8 cellular contexts compared by ENCODE assay signal in genomic region chr6:32685603-32686002, GRCh38. TPM values are rescaled to one million over a fixed set of nuclear protein-coding genes. Genes with fewer than 3 reads are reported as not detected.
DNase-seq lines count a peak whose midpoint lies in the region; ATAC-seq and TF ChIP-seq lines count a peak whose summit lies in the region.

No MANE protein-coding gene starts in this region.

- intact Hi-C loops in activated B cell treated with CpG ODN at 0.5 μM for 24 hours (cut with micrococcal nuclease) (loop anchor here (1.0 kb wide), 2 partner anchors 17 to 62 kb away; no protein-coding TSS in a partner anchor), psoas muscle (cut with DNase I) (no loop called here)

- H3K4me3 Mint-ChIP-seq in activated T-cell treated with anti-CD3 and anti-CD28 coated beads, Interleukin-2, amount 50 U/mL, for 72 hours, result peak overlapping the region; percentile 31 to 62
- peak overlapping the region; percentile 58 for H3K4me3 Mint-ChIP-seq in activated B cell treated with CpG ODN at 0.5 μM for 24 hours
- peak overlapping the region; percentile 51 to 62 for H3K4me3 Mint-ChIP-seq in stimulated activated naive CD8-positive, alpha-beta T cell treated with anti-CD3 and anti-CD28 coated beads, Interleukin-15, amount 100 ng/mL, for 72 hours
- H3K4me3 Mint-ChIP-seq in progenitor cell of endocrine pancreas (ENCODE audit: low read depth), result no peak overlapping the region

- H3K27ac ChIP-seq in psoas muscle, result no peak overlapping the region

- peaks cover 0 to 7% (median 3%) of the 10 kb centered on the region in 3 donors for H3K27me3 ChIP-seq in psoas muscle (ENCODE audit: insufficient read depth in 3 of 3, low read length in 2 of 3)

- no peaks in the 10 kb centered on the region for H3K9me3 Mint-ChIP-seq in activated T-cell treated with anti-CD3 and anti-CD28 coated beads, Interleukin-2, amount 50 U/mL, for 72 hours
- peaks cover 9% of the 10 kb centered on the region for H3K9me3 Mint-ChIP-seq in activated B cell treated with CpG ODN at 0.5 μM for 24 hours
- H3K9me3 Mint-ChIP-seq in stimulated activated naive CD8-positive, alpha-beta T cell treated with anti-CD3 and anti-CD28 coated beads, Interleukin-15, amount 100 ng/mL, for 72 hours, result peaks cover 0 to 7% of the 10 kb centered on the region in 2 donors
- no peaks in the 10 kb centered on the region for H3K9me3 Mint-ChIP-seq in progenitor cell of endocrine pancreas (ENCODE audit: low read depth)

- POLR2A ChIA-PET in activated B cell treated with CpG ODN at 0.5 μM for 24 hours (lab: Charles Lee), result interaction anchor here (0.6 to 8.4 kb wide), 21 partner anchors 19 to 605 kb away, joined by 3 to 387 read pairs (median 5); partner anchors contain the start of genes FKBPL, HLA-DQA1, HLA-DQB1 and HLA-DRA

- H3K4me1 ChIP-seq in psoas muscle, result no peaks in the 10 kb centered on the region

- TF ChIP-seq CTCF in activated B cell treated with CpG ODN at 0.5 μM for 24 hours (IDR thresholded peaks at IDR 0.05), result no peak
- no peak for TF ChIP-seq CTCF in progenitor cell of endocrine pancreas (IDR thresholded peaks at IDR 0.05; ENCODE audit: unreplicated experiment)
- TF ChIP-seq CTCF in psoas muscle (IDR thresholded peaks at IDR 0.05), result no peak

- 21 to 26% (median 22%) methylated on average over 1 of the region's 1 CpG for WGBS in psoas muscle, 3 donors

- CTCF ChIA-PET in activated B cell treated with CpG ODN at 0.5 μM for 24 hours (lab: Charles Lee), result interaction anchor here (0.7 to 1.3 kb wide), 3 partner anchors 17 to 183 kb away, joined by 3 to 7 read pairs (median 4); partner anchors contain the start of gene HLA-DQB1

- H3K36me3 ChIP-seq in psoas muscle (ENCODE audit: insufficient read depth in 1 of 2, low read depth in 1 of 2), result no peaks in the 10 kb centered on the region

- peaks cover 24% of the 10 kb centered on the region for H3K4me1 Mint-ChIP-seq in activated T-cell treated with anti-CD3 and anti-CD28 coated beads, Interleukin-2, amount 50 U/mL, for 72 hours (ENCODE audit: low read depth)
- H3K4me1 Mint-ChIP-seq in activated B cell treated with CpG ODN at 0.5 μM for 24 hours, result peaks cover 84% of the 10 kb centered on the region
- H3K4me1 Mint-ChIP-seq in stimulated activated naive CD8-positive, alpha-beta T cell treated with anti-CD3 and anti-CD28 coated beads, Interleukin-15, amount 100 ng/mL, for 72 hours, result peaks cover 40% of the 10 kb centered on the region
- no peaks in the 10 kb centered on the region for H3K4me1 Mint-ChIP-seq in progenitor cell of endocrine pancreas (ENCODE audit: low read depth)

- H3K4me3 ChIP-seq in psoas muscle, result no peak overlapping the region

- peak; percentile 93 to 96 for ATAC-seq in activated T-cell treated with anti-CD3 and anti-CD28 coated beads, Interleukin-2, amount 50 U/mL, for 72 hours (replicated peaks in 1 of 2)
- peak; percentile 94 for ATAC-seq in HG03060 (IDR thresholded peaks at IDR 0.05; ENCODE audit: low read depth, unreplicated experiment)
- ATAC-seq in activated B cell treated with CpG ODN at 0.5 μM for 24 hours (ENCODE audit: low read depth), result peak; percentile 70
- peak; percentile 99 for ATAC-seq in stimulated activated naive CD8-positive, alpha-beta T cell treated with anti-CD3 and anti-CD28 coated beads, Interleukin-15, amount 100 ng/mL, for 72 hours
- no peak for ATAC-seq in psoas muscle

- H3K36me3 Mint-ChIP-seq in activated T-cell treated with anti-CD3 and anti-CD28 coated beads, Interleukin-2, amount 50 U/mL, for 72 hours (ENCODE audit: insufficient read depth in 2 of 2), result no peaks in the 10 kb centered on the region
- H3K36me3 Mint-ChIP-seq in activated B cell treated with CpG ODN at 0.5 μM for 24 hours (ENCODE audit: low read depth) (peaks cover 6% of the 10 kb centered on the region), progenitor cell of endocrine pancreas (ENCODE audit: insufficient read depth) (no peaks in the 10 kb centered on the region)

- no peaks in the 10 kb centered on the region for H3K9me3 ChIP-seq in psoas muscle

- H3K27ac Mint-ChIP-seq in activated T-cell treated with anti-CD3 and anti-CD28 coated beads, Interleukin-2, amount 50 U/mL, for 72 hours, result peak overlapping the region; percentile 93
- H3K27ac Mint-ChIP-seq in activated B cell treated with CpG ODN at 0.5 μM for 24 hours (peak overlapping the region; percentile 93), progenitor cell of endocrine pancreas (no peak overlapping the region)
- peak overlapping the region; percentile 22 to 90 for H3K27ac Mint-ChIP-seq in stimulated activated naive CD8-positive, alpha-beta T cell treated with anti-CD3 and anti-CD28 coated beads, Interleukin-15, amount 100 ng/mL, for 72 hours

- peak; percentile 38 to 39 for DNase-seq in activated T-cell treated with anti-CD3 and anti-CD28 coated beads, Interleukin-2, amount 50 U/mL, for 72 hours
- DNase-seq in activated T-cell treated with anti-CD3 and anti-CD28 coated beads for 4 hours, result no peak
- DNase-seq in activated B cell treated with CpG ODN at 0.5 μM for 24 hours, result no peak
- DNase-seq in stimulated activated naive CD8-positive, alpha-beta T cell treated with anti-CD3 and anti-CD28 coated beads, Interleukin-15, amount 100 ng/mL, for 72 hours, result peak; percentile 41 to 58
- DNase-seq in putamen (ENCODE audit: low spot score), result no peak
- DNase-seq in progenitor cell of endocrine pancreas (ENCODE audit: low spot score, unreplicated experiment), result no peak
- no peak for DNase-seq in psoas muscle

- H3K27me3 Mint-ChIP-seq in activated T-cell treated with anti-CD3 and anti-CD28 coated beads, Interleukin-2, amount 50 U/mL, for 72 hours (ENCODE audit: low read depth), result no peaks in the 10 kb centered on the region
- H3K27me3 Mint-ChIP-seq in activated B cell treated with CpG ODN at 0.5 μM for 24 hours, result no peaks in the 10 kb centered on the region
- no peaks in the 10 kb centered on the region for H3K27me3 Mint-ChIP-seq in stimulated activated naive CD8-positive, alpha-beta T cell treated with anti-CD3 and anti-CD28 coated beads, Interleukin-15, amount 100 ng/mL, for 72 hours
- peaks cover 22% of the 10 kb centered on the region for H3K27me3 Mint-ChIP-seq in progenitor cell of endocrine pancreas

RNA-seq across cellular contexts. Expression of gene HLA-DQB1, which starts 19.1 kb away (rescaled TPM):
- 1 to 10 TPM; 2.5 to 2.9 TPM for total RNA-seq in activated T-cell treated with anti-CD3 and anti-CD28 coated beads, Interleukin-2, amount 50 U/mL, for 72 hours
- total RNA-seq in activated B cell treated with CpG ODN at 0.5 μM for 24 hours (262 and 310 TPM in 2 replicates), progenitor cell of endocrine pancreas (6.1 TPM in 2 replicates), psoas muscle (1 to 10 TPM; 2.9 to 5.4 (median 4.2) TPM)
- 10 to 100 TPM in 1 of 3 donors, 1 to 10 TPM in 2; 8.2 to 10.8 (median 8.6) TPM for polyA plus RNA-seq in psoas muscle

RNA-seq across cellular contexts. Expression of gene HLA-DQA1, which starts 48.4 kb away (rescaled TPM):
- total RNA-seq in activated T-cell treated with anti-CD3 and anti-CD28 coated beads, Interleukin-2, amount 50 U/mL, for 72 hours, result 1 to 10 TPM; 2.2 to 3.7 TPM
- 628 and 664 TPM in 2 replicates for total RNA-seq in activated B cell treated with CpG ODN at 0.5 μM for 24 hours
- not detected in 2 replicates for total RNA-seq in progenitor cell of endocrine pancreas
- total RNA-seq in psoas muscle, result 1 to 10 TPM; 1.3 to 7.8 (median 6.2) TPM
- 1 to 10 TPM; 5.9 to 7.8 (median 5.9) TPM for polyA plus RNA-seq in psoas muscle

RNA-seq across cellular contexts. Expression of gene HLA-DQA2, which starts 55.6 kb away (rescaled TPM):
- total RNA-seq in activated T-cell treated with anti-CD3 and anti-CD28 coated beads, Interleukin-2, amount 50 U/mL, for 72 hours, result 1 to 10 TPM in 1 of 2 donors, not detected in 1; 1.2 TPM
- total RNA-seq in activated B cell treated with CpG ODN at 0.5 μM for 24 hours (231 and 237 TPM in 2 replicates), progenitor cell of endocrine pancreas (0.44 and 0.79 TPM in 2 replicates), psoas muscle (1 to 10 TPM in 1 of 4 donors, under 1 TPM in 2, not detected in 1; 0.16 to 1.8 (median 0.99) TPM)
- not detected for polyA plus RNA-seq in psoas muscle

Comparison
In these comparisons a context has a peak if more than half of its experiments do, and no peak if none do; other contexts are left out.
1. DNase-seq: peak in activated T-cell treated with anti-CD3 and anti-CD28 coated beads, Interleukin-2, amount 50 U/mL, for 72 hours (2 of 2) and stimulated activated naive CD8-positive, alpha-beta T cell treated with anti-CD3 and anti-CD28 coated beads, Interleukin-15, amount 100 ng/mL, for 72 hours (2 of 2); none in activated T-cell treated with anti-CD3 and anti-CD28 coated beads for 4 hours (single experiment), activated B cell treated with CpG ODN at 0.5 μM for 24 hours (single experiment), putamen (single experiment), progenitor cell of endocrine pancreas (single experiment) and psoas muscle (0 of 2).
2. ATAC-seq: peak in activated T-cell treated with anti-CD3 and anti-CD28 coated beads, Interleukin-2, amount 50 U/mL, for 72 hours (2 of 2), HG03060 (single experiment), activated B cell treated with CpG ODN at 0.5 μM for 24 hours (single experiment) and stimulated activated naive CD8-positive, alpha-beta T cell treated with anti-CD3 and anti-CD28 coated beads, Interleukin-15, amount 100 ng/mL, for 72 hours (single experiment); none in psoas muscle (0 of 4).
3. RNA of gene HLA-DQB1, which starts 19.1 kb away (total RNA-seq): 262 to 310 TPM in activated B cell treated with CpG ODN at 0.5 μM for 24 hours; 6.1 TPM in progenitor cell of endocrine pancreas, 2.9 to 5.4 TPM in psoas muscle and 2.5 to 2.9 TPM in activated T-cell treated with anti-CD3 and anti-CD28 coated beads, Interleukin-2, amount 50 U/mL, for 72 hours; every median in the first group is over 10 times any median in the second.
4. RNA of gene HLA-DQA1, which starts 48.4 kb away (total RNA-seq): 628 to 664 TPM in activated B cell treated with CpG ODN at 0.5 μM for 24 hours; 1.3 to 7.8 TPM in psoas muscle, 2.2 to 3.7 TPM in activated T-cell treated with anti-CD3 and anti-CD28 coated beads, Interleukin-2, amount 50 U/mL, for 72 hours and not detected in progenitor cell of endocrine pancreas; every median in the first group is over 10 times any median in the second.
5. RNA of gene HLA-DQA2, which starts 55.6 kb away (total RNA-seq): 231 to 237 TPM in activated B cell treated with CpG ODN at 0.5 μM for 24 hours; 1.2 TPM in activated T-cell treated with anti-CD3 and anti-CD28 coated beads, Interleukin-2, amount 50 U/mL, for 72 hours, 0.16 to 1.8 TPM in psoas muscle and 0.44 to 0.79 TPM in progenitor cell of endocrine pancreas; every median in the first group is over 10 times any median in the second.